17 cellular contexts compared by ENCODE assay signal in the genomic region with DNA sequence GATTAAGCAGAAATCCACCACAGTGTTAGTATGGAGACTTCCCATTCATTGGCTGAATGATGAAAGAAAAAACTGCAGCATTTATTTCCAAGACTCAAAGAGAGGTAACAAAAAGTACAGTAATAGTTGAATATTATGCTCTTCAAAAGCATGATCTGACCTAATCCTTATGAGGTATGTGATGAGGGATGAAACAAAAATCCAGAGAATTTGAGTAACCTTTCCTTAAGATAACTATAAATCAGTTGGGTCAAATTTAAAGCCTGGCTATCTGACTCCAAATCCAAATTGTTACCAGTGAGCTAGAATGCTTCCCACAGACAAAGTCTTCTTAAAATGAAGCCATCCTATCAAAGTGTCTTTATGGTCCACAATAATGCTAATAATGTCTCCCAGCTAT.
"Had no signal": no experiment of that assay in that cellular context is flagged by ENCODE, and none has a peak within 500 bp of the region (broad histone marks: within the 10 kb centered on the region; RNA-seq: fewer than 3 reads in every experiment).

No MANE protein-coding gene starts in this region.

- H3K4me3 Mint-ChIP-seq: activated naive CD8-positive, alpha-beta T cell treated with anti-CD3 and anti-CD28 coated beads for 36 hours; activated T-helper 1 cell treated with anti-CD3 and anti-CD28 coated beads, Interleukin-12 subunit alpha, Interleukin-12 subunit beta, Interleukin-2, Interleukin-4 antibody, amounts not matched to agents 30 ng/mL and 10 ng/mL and 1 ng/mL, durations not matched to agents 14 hours and 24 hours and 36 hours; dendritic cell treated with granulocyte-macrophage colony-stimulating factor and Interleukin-4, amounts not matched to agents 40 ng/mL and 50 ng/mL, for 4 days; mesothelial cell of epicardium; neural progenitor cell; stimulated activated memory B cell treated with anti-CD40 and anti-IgM and Interleukin-4, amounts not matched to agents 10 μg/mL and 1 μg/mL and 100 μg/mL, for 72 hours had no signal

- H3K27ac Mint-ChIP-seq: activated naive CD8-positive, alpha-beta T cell treated with anti-CD3 and anti-CD28 coated beads for 36 hours; activated T-helper 1 cell treated with anti-CD3 and anti-CD28 coated beads, Interleukin-12 subunit alpha, Interleukin-12 subunit beta, Interleukin-2, Interleukin-4 antibody, amounts not matched to agents 30 ng/mL and 10 ng/mL and 1 ng/mL, durations not matched to agents 14 hours and 24 hours and 36 hours; dendritic cell treated with granulocyte-macrophage colony-stimulating factor and Interleukin-4, amounts not matched to agents 40 ng/mL and 50 ng/mL, for 4 days; neural progenitor cell; stimulated activated memory B cell treated with anti-CD40 and anti-IgM and Interleukin-4, amounts not matched to agents 10 μg/mL and 1 μg/mL and 100 μg/mL, for 72 hours had no signal

- ATAC-seq: activated CD4-positive, CD25-positive, alpha-beta regulatory T cell treated with anti-CD3 and anti-CD28 coated beads, Interleukin-2, amount 50 U/mL, for 24 hours; gastroesophageal sphincter; stimulated activated memory B cell treated with anti-CD40 and anti-IgM and Interleukin-4, amounts not matched to agents 10 μg/mL and 1 μg/mL and 100 μg/mL, for 72 hours had no signal

- H3K9me3 Mint-ChIP-seq: activated naive CD8-positive, alpha-beta T cell treated with anti-CD3 and anti-CD28 coated beads for 36 hours; activated T-helper 1 cell treated with anti-CD3 and anti-CD28 coated beads, Interleukin-12 subunit alpha, Interleukin-12 subunit beta, Interleukin-2, Interleukin-4 antibody, amounts not matched to agents 30 ng/mL and 10 ng/mL and 1 ng/mL, durations not matched to agents 14 hours and 24 hours and 36 hours; dendritic cell treated with granulocyte-macrophage colony-stimulating factor and Interleukin-4, amounts not matched to agents 40 ng/mL and 50 ng/mL, for 4 days; mesothelial cell of epicardium; neural progenitor cell; stimulated activated memory B cell treated with anti-CD40 and anti-IgM and Interleukin-4, amounts not matched to agents 10 μg/mL and 1 μg/mL and 100 μg/mL, for 72 hours had no signal

- H3K27me3 Mint-ChIP-seq: activated naive CD8-positive, alpha-beta T cell treated with anti-CD3 and anti-CD28 coated beads for 36 hours; dendritic cell treated with granulocyte-macrophage colony-stimulating factor and Interleukin-4, amounts not matched to agents 40 ng/mL and 50 ng/mL, for 4 days; stimulated activated memory B cell treated with anti-CD40 and anti-IgM and Interleukin-4, amounts not matched to agents 10 μg/mL and 1 μg/mL and 100 μg/mL, for 72 hours had no signal

- H3K27ac ChIP-seq: brain microvascular endothelial cell, epithelial cell of prostate, gastroesophageal sphincter, neural progenitor cell, tibial artery had no signal

- DNase-seq: activated CD4-positive, alpha-beta T cell treated with anti-CD3 and anti-CD28 coated beads, Interleukin-2, amount 50 U/mL, for 1 hour; activated CD8-positive, alpha-beta memory T cell treated with anti-CD3 and anti-CD28 coated beads for 24 hours; activated naive CD8-positive, alpha-beta T cell treated with anti-CD3 and anti-CD28 coated beads for 36 hours; brain microvascular endothelial cell; effector memory CD4-positive, alpha-beta T cell; retina; stimulated activated CD4-positive, alpha-beta T cell treated with anti-CD3 and anti-CD28 coated beads, Interleukin-2, amount 100 ng/mL, for 48 hours; T-helper 9 cell; tibial artery had no signal

- H3K4me1 Mint-ChIP-seq: activated naive CD8-positive, alpha-beta T cell treated with anti-CD3 and anti-CD28 coated beads for 36 hours; stimulated activated memory B cell treated with anti-CD40 and anti-IgM and Interleukin-4, amounts not matched to agents 10 μg/mL and 1 μg/mL and 100 μg/mL, for 72 hours had no signal
